ENCODE assay signal across 8 cellular contexts in the genomic region with DNA sequence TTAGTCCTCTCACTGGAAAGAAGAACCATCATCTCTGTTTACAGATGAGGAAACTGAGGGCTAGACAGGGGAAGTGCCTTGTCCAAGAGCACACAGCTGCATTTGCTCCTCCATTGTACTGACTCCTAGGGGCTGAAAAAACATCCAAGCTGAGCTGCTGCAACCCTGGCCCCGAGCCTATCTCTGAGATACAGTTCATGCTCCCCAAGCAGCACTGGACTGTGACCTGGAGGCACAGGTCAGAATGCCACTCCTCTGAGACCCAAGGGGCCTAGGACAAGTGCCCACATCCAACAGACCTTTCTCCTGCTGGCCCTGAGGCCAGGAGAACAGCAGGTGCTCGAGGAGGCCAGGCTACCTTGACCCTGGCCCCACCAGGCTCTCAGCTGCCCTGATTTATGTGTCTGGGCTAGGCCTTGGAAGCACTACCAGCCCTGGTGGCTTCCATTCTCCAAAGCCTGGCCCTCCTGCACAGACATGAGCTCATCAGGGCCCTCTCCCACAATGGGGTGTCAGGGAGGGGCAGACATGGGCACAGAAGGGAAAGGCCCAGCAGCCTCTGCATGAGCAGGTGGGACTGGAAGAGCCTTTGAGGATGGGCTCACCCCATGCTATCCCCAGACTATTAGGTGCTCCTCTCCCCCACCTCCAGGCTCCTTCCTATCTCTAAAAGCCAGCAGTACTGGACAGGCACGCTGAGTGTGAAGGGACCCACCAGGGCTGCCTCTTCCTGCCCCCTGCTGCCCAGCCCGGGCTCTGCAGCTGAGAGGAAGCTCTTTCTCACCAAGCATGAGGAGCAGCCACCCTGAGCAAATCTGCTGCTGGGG. TPM values are rescaled to one million over a fixed set of nuclear protein-coding genes. Genes with fewer than 3 reads are reported as not detected.
DNase-seq lines count a peak whose midpoint lies in the region; ATAC-seq and TF ChIP-seq lines count a peak whose summit lies in the region.

No MANE protein-coding gene starts in this region.

- no peaks in the 10 kb centered on the region for H4K20me1 ChIP-seq in neural cell (ENCODE audit: insufficient read depth)

- no peak for TF ChIP-seq POLR2A in vagina (IDR thresholded peaks at IDR 0.05)

- no peak overlapping the region for H3K27ac ChIP-seq in neural cell (ENCODE audit: low read length)
- no peak overlapping the region for H3K27ac ChIP-seq in vagina

- ATAC-seq in HG02588 (IDR thresholded peaks at IDR 0.05; ENCODE audit: unreplicated experiment), result no peak

- H2AFZ ChIP-seq in neural cell (ENCODE audit: low read depth, low read length), result no peak overlapping the region

- H3K27me3 ChIP-seq in BE2C (no peaks in the 10 kb centered on the region), neural cell (ENCODE audit: insufficient read depth, low read depth, low read length) (no peaks in the 10 kb centered on the region), vagina (no peaks in the 10 kb centered on the region)

- DNase-seq in BE2C (peak; percentile 73), GM19240 (ENCODE audit: insufficient read length, low spot score) (peak; percentile 83), NOMO-1 treated with DMSO at 0.1 percent for 48 hours (lab: John Stamatoyannopoulos, UW; ENCODE audit: unreplicated experiment) (peak; percentile 44), fibroblast of gingiva (ENCODE audit: low read depth) (peak; percentile 34), vagina (ENCODE audit: extremely low spot score in 2 of 2) (no peak)
- peak; percentile 76 to 79 for DNase-seq in activated T-cell treated with anti-CD3 and anti-CD28 coated beads, Interleukin-2, amount 50 U/mL, for 48 hours

- no peak for TF ChIP-seq EP300 in neural cell (conservative IDR thresholded peaks at IDR 0.05; ENCODE audit: poor library complexity, severe bottlenecking)

- H3F3A ChIP-seq in neural cell (ENCODE audit: insufficient read depth, low read length, poor library complexity, severe bottlenecking), result no peaks in the 10 kb centered on the region

- no peaks in the 10 kb centered on the region for H3K79me2 ChIP-seq in neural cell (replicated peaks; ENCODE audit: insufficient read depth, low read length)

- TF ChIP-seq RAD21 in neural cell (conservative IDR thresholded peaks at IDR 0.05), result peak; percentile 54

- H3K9ac ChIP-seq in neural cell (ENCODE audit: low read length), result no peak overlapping the region

- H3K9me2 ChIP-seq in neural cell (ENCODE audit: insufficient read depth, low read length), result no peaks in the 10 kb centered on the region

- H3K4me3 ChIP-seq in BE2C (ENCODE audit: low read depth, low read length) (no peak overlapping the region), neural cell (ENCODE audit: low read length) (no peak overlapping the region), vagina (no peak overlapping the region)

- TF ChIP-seq CTCF in BE2C (IDR thresholded peaks at IDR 0.05; ENCODE audit: low read depth, low read length), result peak; percentile 71
- peak; percentile 58 for TF ChIP-seq CTCF in neural cell (IDR thresholded peaks at IDR 0.05; ENCODE audit: poor library complexity, severe bottlenecking)
- peak; percentile 24 to 54 (median 32) for TF ChIP-seq CTCF in vagina (IDR thresholded peaks at IDR 0.05)

- intact Hi-C loops in vagina (cut with DNase I), result no loop called here

- no peak overlapping the region for H3K4me2 ChIP-seq in neural cell (ENCODE audit: low read length)

- no peaks in the 10 kb centered on the region for H3K9me3 ChIP-seq in BE2C
- H3K9me3 ChIP-seq in neural cell (ENCODE audit: low read length), result no peaks in the 10 kb centered on the region
- no peaks in the 10 kb centered on the region for H3K9me3 ChIP-seq in vagina

- H3K36me3 ChIP-seq in BE2C (peaks cover 4% of the 10 kb centered on the region; the same call in 1 of the 2 replicates), neural cell (ENCODE audit: insufficient read depth, low read length) (no peaks in the 10 kb centered on the region), vagina (no peaks in the 10 kb centered on the region)

- H3K4me1 ChIP-seq in BE2C (peaks cover 7% of the 10 kb centered on the region; the same call in 1 of the 2 replicates), vagina (no peaks in the 10 kb centered on the region)

TF ChIP-seq in neural cell, 6 proteins besides CTCF, POLR2A, EP300 and RAD21:
- TF ChIP-seq SMC3 (conservative IDR thresholded peaks at IDR 0.05; ENCODE audit: poor library complexity) (peak; percentile 58), EZH2 (IDR thresholded peaks at IDR 0.05; ENCODE audit: borderline replicate concordance, insufficient read depth, low read length, poor library complexity, severe bottlenecking) (no peak)

RNA-seq across cellular contexts. Expression of a gene that starts 18.9 kb away (rescaled TPM):
- 104 TPM for polyA plus RNA-seq in BE2C (2012; ENCODE audit: insufficient read depth, insufficient read length, low read depth)
- 45.0 and 51.8 TPM in 2 replicates for polyA plus RNA-seq in neural cell
- polyA minus RNA-seq in neural cell, result 57.1 and 63.8 TPM in 2 replicates
- 3.9 TPM for total RNA-seq in vagina

RNA-seq across cellular contexts. Expression of a gene that starts 41.5 kb away (rescaled TPM):
- 3.4 TPM for polyA plus RNA-seq in BE2C (2012; ENCODE audit: insufficient read depth, insufficient read length, low read depth)
- polyA plus RNA-seq in neural cell, result 3.4 and 4.4 TPM in 2 replicates
- polyA minus RNA-seq in neural cell, result 1.5 and 2.1 TPM in 2 replicates
- 82.3 TPM for total RNA-seq in vagina

Comparison
In these comparisons a context has a peak if more than half of its experiments do, and no peak if none do; other contexts are left out.
1. DNase-seq: peak in BE2C (single experiment), GM19240 (single experiment), NOMO-1 treated with DMSO at 0.1 percent for 48 hours (single experiment), activated T-cell treated with anti-CD3 and anti-CD28 coated beads, Interleukin-2, amount 50 U/mL, for 48 hours (2 of 2) and fibroblast of gingiva (single experiment); none in vagina (0 of 2).
2. Peak in every context shown above with its lines, with median percentiles within 50 percentile points of each other: CTCF ChIP-seq.